ENCODE assay signal across 8 cellular contexts in genomic region chr15:78131295-78132021, GRCh38. TPM values are rescaled to one million over a fixed set of nuclear protein-coding genes. Genes with fewer than 3 reads are reported as not detected.
DNase-seq lines count a peak whose midpoint lies in the region; ATAC-seq and TF ChIP-seq lines count a peak whose summit lies in the region.

Gene CIB2 (minus strand): TSS chr15:78131445. CDS start chr15:78131215, 230 bp downstream.

- no peaks in the 10 kb centered on the region for H3K36me3 Mint-ChIP-seq in CD4-positive, alpha-beta memory T cell
- H3K36me3 Mint-ChIP-seq in naive B cell = no peaks in the 10 kb centered on the region
- H3K36me3 Mint-ChIP-seq in stimulated activated memory B cell treated with anti-CD40 and anti-IgM and Interleukin-4, amounts not matched to agents 10 μg/mL and 1 μg/mL and 100 μg/mL, for 72 hours = no peaks in the 10 kb centered on the region

- no peaks in the 10 kb centered on the region for H3K27me3 ChIP-seq in CD4-positive, alpha-beta memory T cell (ENCODE audit: insufficient read depth, low read length)
- no peaks in the 10 kb centered on the region for H3K27me3 ChIP-seq in PC-9 (ENCODE audit: insufficient read depth, low read depth)

- peak; percentile 72 to 82 (median 76) for DNase-seq in CD4-positive, alpha-beta memory T cell
- DNase-seq in HT-29 (ENCODE audit: low spot score) (peak; percentile 54), PC-9 (peak; percentile 49 to 72), activated T-helper 1 cell treated with Interleukin-2 at 50 U/mL for 16 hours (ENCODE audit: low read depth) (peak; percentile 72), fibroblast of gingiva (ENCODE audit: low read depth) (peak; percentile 56), naive B cell (peak; percentile 79)

- H3K79me2 ChIP-seq in PC-9 (ENCODE audit: low read depth) = no peaks in the 10 kb centered on the region

- ATAC-seq in GM19372 (IDR thresholded peaks at IDR 0.05; ENCODE audit: low read depth, unreplicated experiment) (peak; percentile 80), naive B cell (ENCODE audit: low read depth in 2 of 2) (peak; percentile 85 to 86)
- peak; percentile 88 for ATAC-seq in stimulated activated memory B cell treated with anti-CD40 and anti-IgM and Interleukin-4, amounts not matched to agents 10 μg/mL and 1 μg/mL and 100 μg/mL, for 72 hours

- H3K27ac Mint-ChIP-seq in CD4-positive, alpha-beta memory T cell = peak within 1 kb of the TSS; percentile 79 to 95 (median 88)
- peak within 1 kb of the TSS; percentile 34 to 96 (median 86) for H3K27ac Mint-ChIP-seq in naive B cell
- H3K27ac Mint-ChIP-seq in stimulated activated memory B cell treated with anti-CD40 and anti-IgM and Interleukin-4, amounts not matched to agents 10 μg/mL and 1 μg/mL and 100 μg/mL, for 72 hours = peak within 1 kb of the TSS; percentile 84

- peaks cover 0 to 1% of the 10 kb centered on the region in 2 donors for H3K27me3 Mint-ChIP-seq in CD4-positive, alpha-beta memory T cell
- H3K27me3 Mint-ChIP-seq in naive B cell = no peaks in the 10 kb centered on the region
- no peaks in the 10 kb centered on the region for H3K27me3 Mint-ChIP-seq in stimulated activated memory B cell treated with anti-CD40 and anti-IgM and Interleukin-4, amounts not matched to agents 10 μg/mL and 1 μg/mL and 100 μg/mL, for 72 hours

- H3F3A ChIP-seq in PC-9 (ENCODE audit: insufficient read depth, low read depth) = peaks cover 18% of the 10 kb centered on the region

- H3K4me3 ChIP-seq in CD4-positive, alpha-beta memory T cell (ENCODE audit: low read length in 2 of 2) = peak within 1 kb of the TSS; percentile 81 to 88
- peak within 1 kb of the TSS; percentile 93 for H3K4me3 ChIP-seq in PC-9

- H3K36me3 ChIP-seq in CD4-positive, alpha-beta memory T cell (ENCODE audit: insufficient read depth, low read length) = no peaks in the 10 kb centered on the region
- H3K36me3 ChIP-seq in PC-9 (ENCODE audit: low read depth) = no peaks in the 10 kb centered on the region

- TSS peak; percentile 54 for BruUV-seq in PC-9 (replicated peaks; lab: Mats Ljungman, UMichigan)

- H3K4me2 ChIP-seq in PC-9 = peak within 1 kb of the TSS; percentile 97

- H4K20me1 ChIP-seq in PC-9 (ENCODE audit: insufficient read depth) = no peaks in the 10 kb centered on the region

- H2AFZ ChIP-seq in PC-9 = peak within 1 kb of the TSS; percentile 94

- peaks cover 12% of the 10 kb centered on the region for H3K4me1 ChIP-seq in CD4-positive, alpha-beta memory T cell (ENCODE audit: insufficient read depth, low read length)
- H3K4me1 ChIP-seq in PC-9 (replicated peaks; ENCODE audit: insufficient read depth) = peaks cover 36% of the 10 kb centered on the region

- H3K27ac ChIP-seq in CD4-positive, alpha-beta memory T cell (ENCODE audit: low read depth, low read length) = peak within 1 kb of the TSS; percentile 66
- no peak within 1 kb of the TSS for H3K27ac ChIP-seq in PC-9

- CTCF ChIA-PET in CD4-positive, alpha-beta memory T cell (lab: Charles Lee; ENCODE audit: partially characterized antibody) = interaction anchor here (0.8 to 3.9 kb wide), 17 partner anchors 9 to 165 kb away, joined by 3 to 74 read pairs (median 5); no protein-coding TSS in a partner anchor
- CTCF ChIA-PET in PC-9 (lab: Charles Lee) = interaction anchor here (0.7 to 1.2 kb wide), 3 partner anchors 11 to 64 kb away, joined by 3 to 4 read pairs (median 3); no protein-coding TSS in a partner anchor

- POLR2A ChIA-PET in CD4-positive, alpha-beta memory T cell (lab: Charles Lee; ENCODE audit: partially characterized antibody) = interaction anchor here (0.6 to 2.8 kb wide), 9 partner anchors 8 to 579 kb away, joined by 3 to 32 read pairs (median 5); partner anchors contain the start of gene IDH3A
- POLR2A ChIA-PET in PC-9 (lab: Charles Lee; ENCODE audit: unreplicated experiment) = interaction anchor here (0.6 kb wide), 2 partner anchors 82 to 377 kb away, joined by 8 read pairs; no protein-coding TSS in a partner anchor

- peak within 1 kb of the TSS; percentile 79 to 93 (median 80) for H3K4me3 Mint-ChIP-seq in CD4-positive, alpha-beta memory T cell
- peak within 1 kb of the TSS; percentile 84 to 95 (median 89) for H3K4me3 Mint-ChIP-seq in naive B cell
- H3K4me3 Mint-ChIP-seq in stimulated activated memory B cell treated with anti-CD40 and anti-IgM and Interleukin-4, amounts not matched to agents 10 μg/mL and 1 μg/mL and 100 μg/mL, for 72 hours = peak within 1 kb of the TSS; percentile 84

- H3K9me3 Mint-ChIP-seq in CD4-positive, alpha-beta memory T cell = no peaks in the 10 kb centered on the region
- H3K9me3 Mint-ChIP-seq in naive B cell = no peaks in the 10 kb centered on the region
- H3K9me3 Mint-ChIP-seq in stimulated activated memory B cell treated with anti-CD40 and anti-IgM and Interleukin-4, amounts not matched to agents 10 μg/mL and 1 μg/mL and 100 μg/mL, for 72 hours = no peaks in the 10 kb centered on the region

- TF ChIP-seq CTCF in PC-9 (conservative IDR thresholded peaks at IDR 0.05) = peak; percentile 70

- H3K9me3 ChIP-seq in CD4-positive, alpha-beta memory T cell (ENCODE audit: control insufficient read depth in 1 of 2, low read length in 2 of 2) = no peaks in the 10 kb centered on the region
- H3K9me3 ChIP-seq in PC-9 (ENCODE audit: insufficient read depth, low read depth) = no peaks in the 10 kb centered on the region

- peaks cover 7 to 30% (median 20%) of the 10 kb centered on the region in 4 donors for H3K4me1 Mint-ChIP-seq in CD4-positive, alpha-beta memory T cell
- peaks cover 12 to 30% (median 17%) of the 10 kb centered on the region in 3 donors for H3K4me1 Mint-ChIP-seq in naive B cell
- H3K4me1 Mint-ChIP-seq in stimulated activated memory B cell treated with anti-CD40 and anti-IgM and Interleukin-4, amounts not matched to agents 10 μg/mL and 1 μg/mL and 100 μg/mL, for 72 hours = peaks cover 12% of the 10 kb centered on the region

- intact Hi-C loops in CD4-positive, alpha-beta memory T cell (cut with micrococcal nuclease) = loop anchor here (1.0 kb wide), 4 partner anchors 18 to 110 kb away; partner anchors contain the start of gene IDH3A
- intact Hi-C loops in PC-9 (cut with micrococcal nuclease; ENCODE audit: unreplicated experiment) = loop anchor here (1.0 to 5.0 kb wide), 3 partner anchors 46 to 110 kb away; no protein-coding TSS in a partner anchor

- H3K9me2 ChIP-seq in PC-9 (ENCODE audit: insufficient read depth) = no peaks in the 10 kb centered on the region

RNA-seq across cellular contexts. Expression of gene CIB2, which starts in this region (rescaled TPM):
- 1 to 10 TPM; 1.0 to 1.7 TPM for total RNA-seq in CD4-positive, alpha-beta memory T cell
- polyA plus RNA-seq in CD4-positive, alpha-beta memory T cell = 1 to 10 TPM in 1 of 2 donors, under 1 TPM in 1; 0.56 to 2.2 TPM
- 0.44 and 0.74 TPM in 2 replicates for total RNA-seq in HT-29 (2014; rRNA removed; shearing (Covaris generic))
- total RNA-seq in PC-9 (2021) = 5.6 and 5.8 TPM in 2 replicates
- 1 to 10 TPM in 2 of 6 donors, under 1 TPM in 3, not detected in 1; 0.57 to 2.6 (median 0.82) TPM for polyA plus RNA-seq in naive B cell (ENCODE audit: low read depth in 6 of 6)

Comparison
In these comparisons a context has a peak if more than half of its experiments do, and no peak if none do; other contexts are left out.
1. Peak in DNase-seq in HT-29; RNA of the gene not detected or under 1 TPM.